8 cellular contexts compared by ENCODE assay signal in the genomic region with DNA sequence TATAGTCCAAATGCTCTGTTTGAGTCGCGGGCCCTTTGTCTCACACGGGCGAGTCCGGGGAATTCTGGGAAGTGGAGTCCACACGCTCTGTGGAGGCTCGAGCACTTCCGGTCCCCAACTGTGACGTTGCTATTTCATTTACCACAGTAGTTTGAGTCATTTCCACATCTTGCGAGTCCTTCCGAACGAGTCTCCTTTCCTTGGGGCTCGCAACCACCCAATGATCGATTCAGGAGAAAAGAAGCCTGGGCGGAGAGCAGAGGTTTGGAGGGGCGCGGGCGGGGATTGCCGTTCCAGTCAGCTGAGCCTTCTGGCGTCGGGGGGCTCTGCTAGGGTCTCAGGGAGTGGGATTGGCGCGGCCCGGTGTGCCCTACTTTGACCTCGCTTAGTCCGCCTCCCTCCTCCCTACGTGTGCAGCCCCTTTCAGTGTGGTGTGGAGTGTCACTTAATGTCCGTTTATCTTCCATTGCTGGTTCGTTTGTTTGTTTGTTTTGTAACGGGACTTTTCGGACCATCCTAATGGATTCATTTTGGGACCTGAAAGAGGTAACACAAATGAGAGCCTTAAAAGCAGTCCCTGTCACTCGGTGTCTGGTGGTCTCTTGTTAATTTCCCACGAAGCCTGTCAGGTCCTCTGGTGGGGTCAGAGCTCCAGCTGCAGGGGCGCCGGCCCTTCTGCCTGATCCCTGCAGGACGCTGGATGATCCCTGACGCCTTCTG. TPM values are rescaled to one million over a fixed set of nuclear protein-coding genes. Genes with fewer than 3 reads are reported as not detected.
A peak's percentile ranks its signal among the peaks of the same experiment; 100 is the strongest.
DNase-seq lines count a peak whose midpoint lies in the region; ATAC-seq and TF ChIP-seq lines count a peak whose summit lies in the region.

A gene (plus strand): TSS at position 163 of the 720 bp plus-strand sequence. CDS start 58 bp downstream, at position 221.

- TF ChIP-seq CTCF in AG10803 (conservative IDR thresholded peaks at IDR 0.05; ENCODE audit: low read length) = no peak
- no peak for TF ChIP-seq CTCF in activated CD8-positive, alpha-beta T cell treated with anti-CD3 and anti-CD28 coated beads for 36 hours (IDR thresholded peaks at IDR 0.05)

- H3K4me3 Mint-ChIP-seq in activated CD8-positive, alpha-beta T cell treated with anti-CD3 and anti-CD28 coated beads for 36 hours = peak within 1 kb of the TSS; percentile 89

- H3K4me1 Mint-ChIP-seq in activated CD8-positive, alpha-beta T cell treated with anti-CD3 and anti-CD28 coated beads for 36 hours (ENCODE audit: low read depth) = peaks cover 18% of the 10 kb centered on the region

- H3K4me3 ChIP-seq in AG10803 (ENCODE audit: low read length) = peak within 1 kb of the TSS; percentile 85

- intact Hi-C loops in activated CD8-positive, alpha-beta T cell treated with anti-CD3 and anti-CD28 coated beads for 36 hours (cut with micrococcal nuclease) = no loop called here

- DNase-seq in AG10803 (ENCODE audit: low read depth) (peak; percentile 84), NCI-H748 (lab: John Stamatoyannopoulos, UW; ENCODE audit: unreplicated experiment) (peak; percentile 88), lung microvascular endothelial cell (ENCODE audit: low read depth in 2 of 2) (peak; percentile 82 to 90)
- peak; percentile 93 for DNase-seq in activated CD8-positive, alpha-beta T cell treated with anti-CD3 and anti-CD28 coated beads for 36 hours
- DNase-seq in effector CD8-positive, alpha-beta T cell (lab: John Stamatoyannopoulos, UW) = peak; percentile 56
- peak; percentile 55 to 74 (median 72) for DNase-seq in stimulated activated CD4-positive, alpha-beta T cell treated with anti-CD3 and anti-CD28 coated beads, TNF-alpha, amount 100 ng/mL, for 24 hours (ENCODE audit: low read depth in 3 of 3)

- H3K27ac Mint-ChIP-seq in activated CD8-positive, alpha-beta T cell treated with anti-CD3 and anti-CD28 coated beads for 36 hours = peak within 1 kb of the TSS; percentile 87

- peaks cover 50% of the 10 kb centered on the region for H3K36me3 Mint-ChIP-seq in activated CD8-positive, alpha-beta T cell treated with anti-CD3 and anti-CD28 coated beads for 36 hours (ENCODE audit: low read depth)

- ATAC-seq in GM19025 (IDR thresholded peaks at IDR 0.05; ENCODE audit: low read depth, unreplicated experiment) (peak; percentile 86), HG03457 (IDR thresholded peaks at IDR 0.05; ENCODE audit: unreplicated experiment) (peak; percentile 89)
- ATAC-seq in activated CD8-positive, alpha-beta T cell treated with anti-CD3 and anti-CD28 coated beads for 36 hours = peak; percentile 99

- peaks cover 2% of the 10 kb centered on the region for H3K27me3 Mint-ChIP-seq in activated CD8-positive, alpha-beta T cell treated with anti-CD3 and anti-CD28 coated beads for 36 hours

- CTCF ChIA-PET in activated CD8-positive, alpha-beta T cell treated with anti-CD3 and anti-CD28 coated beads for 36 hours (lab: Charles Lee) = no interaction called here

- POLR2A ChIA-PET in activated CD8-positive, alpha-beta T cell treated with anti-CD3 and anti-CD28 coated beads for 36 hours (lab: Charles Lee) = interaction anchor here (1.1 kb wide), 1 partner anchor 70 kb away, joined by 3 read pairs; no protein-coding TSS in a partner anchor

- peaks cover 34% of the 10 kb centered on the region for H3K9me3 Mint-ChIP-seq in activated CD8-positive, alpha-beta T cell treated with anti-CD3 and anti-CD28 coated beads for 36 hours

RNA-seq across cellular contexts. Expression of the gene that starts here (rescaled TPM):
- 1 to 10 TPM; 1.5 to 2.3 TPM for total RNA-seq in activated CD8-positive, alpha-beta T cell treated with anti-CD3 and anti-CD28 coated beads for 36 hours
- 4.4 and 5.4 TPM in 2 replicates for total RNA-seq in lung microvascular endothelial cell

Comparison
In these comparisons a context has a peak if more than half of its experiments do, and no peak if none do; other contexts are left out.
1. Peak in every context shown above with its lines: DNase-seq, ATAC-seq and H3K4me3 ChIP-seq.